Comparison of ENCODE assay signal across 7 cellular contexts in genomic region chr7:27922389-27922788, GRCh38.
A peak's percentile ranks its signal among the peaks of the same experiment; 100 is the strongest.
DNase-seq lines count a peak whose midpoint lies in the region; ATAC-seq, FAIRE-seq and TF ChIP-seq lines count a peak whose summit lies in the region.
"Not testable (repeated sequence)": the region's sequence is repeated elsewhere in the genome, so short reads cannot be mapped to it uniquely, and the experiment has no call there.

No MANE protein-coding gene starts in this region.

- H3K36me3 ChIP-seq in DND-41 (ENCODE audit: insufficient read depth, low read length); Karpas-422 (ENCODE audit: insufficient read depth, low read length); OCI-LY3 (replicated peaks; ENCODE audit: low read depth, low read length); K562 (ENCODE audit: control insufficient read depth, insufficient read depth, low read length); HepG2 (replicated peaks in 1 of 2; ENCODE audit: control insufficient read depth in 1 of 2, insufficient read depth in 2 of 2, low read length in 2 of 2); smooth muscle cell (ENCODE audit: low read depth): not testable (repeated sequence)

- WGBS in A549 (ENCODE audit: missing lambda C conversion rate), result 87% methylated on average over 8 of the region's 8 CpGs
- WGBS in K562 (ENCODE audit: insufficient coverage, low coverage, missing lambda C conversion rate), result 2% methylated on average over 8 of the region's 8 CpGs
- 25% methylated on average over 6 of the region's 8 CpGs for WGBS in HepG2 (ENCODE audit: low lambda C conversion rate)
- WGBS in smooth muscle cell (ENCODE audit: low lambda C conversion rate), result 94% methylated on average over 8 of the region's 8 CpGs

- not testable (repeated sequence) for ATAC-seq in A549; DND-41 (ENCODE audit: insufficient read depth, low read depth); K562; HepG2

- not testable (repeated sequence) for H3K9me2 ChIP-seq in Karpas-422 (replicated peaks; ENCODE audit: insufficient read depth, low read length)

- H3K4me2 ChIP-seq in A549; K562 (ENCODE audit: insufficient read depth, low read length); HepG2 (ENCODE audit: low read depth, low read length): not testable (repeated sequence)
- 0 out of 2 replicates have a peak overlapping the region, but pooled peaks have one; percentile 17 for H3K4me2 ChIP-seq in DND-41 (ENCODE audit: insufficient read depth, low read length)
- peak overlapping the region; percentile 55 for H3K4me2 ChIP-seq in Karpas-422 (ENCODE audit: low read depth, low read length, poor library complexity, severe bottlenecking)
- H3K4me2 ChIP-seq in OCI-LY3 (ENCODE audit: low read length), result peak overlapping the region; percentile 36; the same call in 1 of the 2 replicates
- peak overlapping the region; percentile 70 for H3K4me2 ChIP-seq in smooth muscle cell

- not testable (repeated sequence) for H3K9ac ChIP-seq in DND-41 (ENCODE audit: low read depth, low read length); Karpas-422 (ENCODE audit: low read length); OCI-LY3 (ENCODE audit: low read length); K562 (ENCODE audit: insufficient read depth in 1 of 2, low read depth in 2 of 2, low read length in 2 of 2); HepG2 (ENCODE audit: insufficient read depth, low read depth, low read length); smooth muscle cell (ENCODE audit: low read depth)

- not testable (repeated sequence) for FAIRE-seq in A549 (lab: Jason Lieb, UNC); K562 (lab: Jason Lieb, UNC); HepG2 (lab: Jason Lieb, UNC)

- H3K9me1 ChIP-seq in K562 (ENCODE audit: control insufficient read depth, insufficient read depth, low read length), result not testable (repeated sequence)

- CTCF ChIA-PET in A549 (lab: Yijun Ruan, JAX), result interaction anchor here (1.2 to 5.2 kb wide), 5 partner anchors 14 to 711 kb away, joined by 3 to 27 read pairs (median 3); no protein-coding TSS in a partner anchor
- CTCF ChIA-PET in K562 (lab: Yijun Ruan, JAX; ENCODE audit: low intra/inter-chr PET ratio), result interaction anchor here (1.6 to 1.8 kb wide), 2 partner anchors 726 to 1553 kb away, joined by 3 to 25 read pairs; no protein-coding TSS in a partner anchor
- CTCF ChIA-PET in HepG2 (lab: Yijun Ruan, JAX; ENCODE audit: low intra/inter-chr PET ratio, low total read pairs), result interaction anchor here (2.0 to 2.8 kb wide), 2 partner anchors 712 to 726 kb away, joined by 14 to 17 read pairs; no protein-coding TSS in a partner anchor

- not testable (repeated sequence) for H2AFZ ChIP-seq in DND-41 (ENCODE audit: low read depth, low read length); OCI-LY3 (ENCODE audit: low read depth, low read length); K562 (ENCODE audit: low read depth, low read length); HepG2 (ENCODE audit: low read length); smooth muscle cell (ENCODE audit: low read depth)
- peak overlapping the region; percentile 65 for H2AFZ ChIP-seq in Karpas-422 (ENCODE audit: low read length)

- TF ChIP-seq RAD21 in A549 (conservative IDR thresholded peaks at IDR 0.05 in 1 of 2, IDR thresholded peaks at IDR 0.05 in 1 of 2); K562 (CRISPR knock-in tag; conservative IDR thresholded peaks at IDR 0.05 in 1 of 2, IDR thresholded peaks at IDR 0.05 in 1 of 2); HepG2 (CRISPR knock-in tag; IDR thresholded peaks at IDR 0.05): not testable (repeated sequence)

- not testable (repeated sequence) for TF ChIP-seq CTCF in A549 (IDR thresholded peaks at IDR 0.05); DND-41 (IDR thresholded peaks at IDR 0.05; ENCODE audit: borderline replicate concordance, extremely low read depth, low read length, poor library complexity, severe bottlenecking); OCI-LY3 (IDR thresholded peaks at IDR 0.05; ENCODE audit: low read depth, low read length); K562 (IDR thresholded peaks at IDR 0.05 in 2 of 3, conservative IDR thresholded peaks at IDR 0.05 in 1 of 3; ENCODE audit: insufficient read depth in 2 of 3, low read depth in 1 of 3, low read length in 3 of 3); HepG2 (CRISPR knock-in tag; IDR thresholded peaks at IDR 0.05); smooth muscle cell (IDR thresholded peaks at IDR 0.05; ENCODE audit: borderline replicate concordance, insufficient read depth, poor library complexity, severe bottlenecking)

- H3K27ac ChIP-seq in A549; OCI-LY3 (ENCODE audit: low read length); K562 (ENCODE audit: extremely low read depth, low read depth, low read length); HepG2 (ENCODE audit: extremely low read length, insufficient read depth, low read length): not testable (repeated sequence)
- H3K27ac ChIP-seq in DND-41 (ENCODE audit: low read length) (peak overlapping the region; percentile 79), Karpas-422 (ENCODE audit: low read length) (peak overlapping the region; percentile 42), smooth muscle cell (ENCODE audit: low read depth) (peak overlapping the region; percentile 57)

- intact Hi-C loops in K562 (cut with micrococcal nuclease) (loop anchor here (5.0 to 10.0 kb wide), 2 partner anchors 100 to 178 kb away; partner anchors contain the start of gene TAX1BP1), HepG2 (cut with micrococcal nuclease; ENCODE audit: unreplicated experiment) (loop anchor here (5.0 kb wide), 2 partner anchors 100 to 345 kb away; no protein-coding TSS in a partner anchor)

- BruUV-seq in K562 (replicated peaks; lab: Mats Ljungman, UMichigan); HepG2 (replicated peaks; lab: Mats Ljungman, UMichigan): not testable (repeated sequence)

- not testable (repeated sequence) for TF ChIP-seq POLR2A in A549 (IDR thresholded peaks at IDR 0.05; ENCODE audit: low read length); K562 (conservative IDR thresholded peaks at IDR 0.05); HepG2 (IDR thresholded peaks at IDR 0.05; ENCODE audit: insufficient read depth in 1 of 2, low read depth in 2 of 2, low read length in 2 of 2)

- in situ Hi-C loops in K562 (cut with MboI) (loop anchor here (5.0 kb wide), 1 partner anchor 720 kb away; the partner anchor contains the start of gene HOXA13), HepG2 (cut with HindIII; ENCODE audit: extremely low pct_ligation_motif_present, low pct_unique_long_range_greater_than_20kb) (loop anchor here (5.0 to 10.0 kb wide), 2 partner anchors 238 to 720 kb away; partner anchors contain the start of gene HOXA13)

- H3K27me3 ChIP-seq in DND-41 (ENCODE audit: insufficient read depth, low read length, poor library complexity); Karpas-422 (ENCODE audit: low read length); OCI-LY3 (ENCODE audit: low read depth, low read length); smooth muscle cell (ENCODE audit: low read depth): not testable (repeated sequence)
- H3K27me3 ChIP-seq in K562 (ENCODE audit: control insufficient read depth in 2 of 2, insufficient read depth in 2 of 2, low read length in 2 of 2), result peaks cover 16 to 18% of the 10 kb centered on the region in 2 experiments; a peak in 3 of 5 replicates
- peaks cover 0 to 22% of the 10 kb centered on the region in 2 experiments; a peak in 4 of 5 replicates for H3K27me3 ChIP-seq in HepG2 (ENCODE audit: control insufficient read depth in 1 of 2, insufficient read depth in 2 of 2, low read length in 2 of 2)

- H4K20me1 ChIP-seq in DND-41 (ENCODE audit: insufficient read depth, low read length); Karpas-422 (ENCODE audit: insufficient read depth, low read depth, low read length); K562 (replicated peaks; ENCODE audit: control insufficient read depth, insufficient read depth, low read length); HepG2 (ENCODE audit: insufficient read depth, low read length); smooth muscle cell (ENCODE audit: low read depth): not testable (repeated sequence)
- peaks cover 31% of the 10 kb centered on the region; the same call in 1 of the 2 replicates for H4K20me1 ChIP-seq in OCI-LY3 (ENCODE audit: insufficient read depth, low read length)

- not testable (repeated sequence) for H3K4me3 ChIP-seq in A549; DND-41 (ENCODE audit: low read depth in 1 of 2, low read length in 2 of 2); Karpas-422 (ENCODE audit: low read length); OCI-LY3 (ENCODE audit: low read length); K562; HepG2 (replicated peaks in 1 of 3; ENCODE audit: insufficient read depth in 1 of 3, low read depth in 2 of 3, low read length in 3 of 3); smooth muscle cell

- not testable (repeated sequence) for TF ChIP-seq EP300 in A549 (IDR thresholded peaks at IDR 0.05); K562 (IDR thresholded peaks at IDR 0.05; ENCODE audit: low read length); HepG2 (IDR thresholded peaks at IDR 0.05; ENCODE audit: low read depth in 2 of 2, low read length in 2 of 2); HepG2 (CRISPR knock-in tag; IDR thresholded peaks at IDR 0.05; ENCODE audit: borderline replicate concordance)

- H3K9me3 ChIP-seq in A549; DND-41 (ENCODE audit: insufficient read depth, low read length, severe bottlenecking); Karpas-422 (ENCODE audit: low read length); OCI-LY3 (ENCODE audit: insufficient read depth, low read length); K562 (replicated peaks; ENCODE audit: control insufficient read depth, insufficient read depth, low read depth, low read length); HepG2 (ENCODE audit: low read length); smooth muscle cell (replicated peaks; ENCODE audit: low read depth): not testable (repeated sequence)

- POLR2A ChIA-PET in A549 (lab: Yijun Ruan, JAX); K562 (lab: Yijun Ruan, JAX); HepG2 (lab: Yijun Ruan, JAX): not testable (repeated sequence)

- H3K79me2 ChIP-seq in DND-41 (ENCODE audit: insufficient read depth, low read length); Karpas-422 (ENCODE audit: low read length); OCI-LY3 (ENCODE audit: low read length); K562 (ENCODE audit: control insufficient read depth, insufficient read depth, low read length); HepG2 (ENCODE audit: insufficient read depth, low read length): not testable (repeated sequence)
- H3K79me2 ChIP-seq in smooth muscle cell (ENCODE audit: low read depth), result peaks cover 12% of the 10 kb centered on the region

- not testable (repeated sequence) for H3F3A ChIP-seq in smooth muscle cell (ENCODE audit: low read depth)

- peaks cover 26% of the 10 kb centered on the region for H3K4me1 ChIP-seq in A549
- H3K4me1 ChIP-seq in DND-41 (ENCODE audit: insufficient read depth, low read length), result peaks cover 35% of the 10 kb centered on the region
- H3K4me1 ChIP-seq in Karpas-422 (ENCODE audit: low read length), result peaks cover 78% of the 10 kb centered on the region
- peaks cover 43% of the 10 kb centered on the region for H3K4me1 ChIP-seq in OCI-LY3 (ENCODE audit: low read length)
- not testable (repeated sequence) for H3K4me1 ChIP-seq in K562 (replicated peaks in 1 of 2; ENCODE audit: control insufficient read depth in 2 of 2, insufficient read depth in 2 of 2, low read length in 2 of 2); HepG2 (ENCODE audit: insufficient read depth, low read length)
- peaks cover 36% of the 10 kb centered on the region for H3K4me1 ChIP-seq in smooth muscle cell (ENCODE audit: low read depth)

- not testable (repeated sequence) for DNase-seq in A549 (ENCODE audit: low read depth in 1 of 2, low spot score in 1 of 2); DND-41; Karpas-422; K562 (ENCODE audit: extremely low read depth in 1 of 4, low spot score in 3 of 4); HepG2 (ENCODE audit: low spot score); smooth muscle cell (lab: John Stamatoyannopoulos, UW; ENCODE audit: unreplicated experiment)
